ENCODE assay signal across 13 cellular contexts in genomic region chr1:145884675-145885074, GRCh38. TPM values are rescaled to one million over a fixed set of nuclear protein-coding genes. Genes with fewer than 3 reads are reported as not detected.
DNase-seq lines count a peak whose midpoint lies in the region; TF ChIP-seq lines count a peak whose summit lies in the region.
"Had no signal": no experiment of that assay in that cellular context is flagged by ENCODE, and none has a peak within 500 bp of the region (broad histone marks: within the 10 kb centered on the region; RNA-seq: fewer than 3 reads in every experiment).

No MANE protein-coding gene starts in this region.

- H3K36me3 ChIP-seq in endodermal cell (ENCODE audit: control insufficient read depth, insufficient read depth, low read length): no peaks in the 10 kb centered on the region
- H3K36me3 ChIP-seq: BE2C had no signal

- H3K4me3 Mint-ChIP-seq in activated naive CD4-positive, alpha-beta T cell treated with anti-CD3 and anti-CD28 coated beads, Interleukin-2, amount 50 U/mL, for 24 hours: peak overlapping the region; percentile 80
- H3K4me3 Mint-ChIP-seq in activated naive CD8-positive, alpha-beta T cell treated with anti-CD3 and anti-CD28 coated beads for 36 hours: peak overlapping the region; percentile 80
- H3K4me3 Mint-ChIP-seq in immature natural killer cell (peak overlapping the region; percentile 32 to 88 (median 83)), endodermal cell (no peak overlapping the region)

- in situ Hi-C loops in G401 (cut with HindIII; ENCODE audit: low sequenced_read_pairs): no loop called here

- H3K4me3 ChIP-seq in endodermal cell (ENCODE audit: low read length): no peak overlapping the region
- H3K4me3 ChIP-seq: hepatocyte had no signal

- peaks cover 33% of the 10 kb centered on the region for H3K27me3 ChIP-seq in endodermal cell (ENCODE audit: control insufficient read depth, insufficient read depth, low read length, poor library complexity, severe bottlenecking)

- no peak overlapping the region for H3K27ac ChIP-seq in endodermal cell (ENCODE audit: low read depth, low read length)
- H3K27ac ChIP-seq: hepatocyte, SK-N-MC had no signal

- no peak overlapping the region for H3K9ac ChIP-seq in endodermal cell (ENCODE audit: extremely low read depth, low read length, poor library complexity, severe bottlenecking)

- WGBS in endodermal cell (ENCODE audit: insufficient coverage in 1 of 2, insufficient read length in 1 of 2), 2 experiments: 86 to 87% methylated on average over 1 of the region's 1 CpG

- peaks cover 13% of the 10 kb centered on the region for H3K4me1 Mint-ChIP-seq in activated naive CD4-positive, alpha-beta T cell treated with anti-CD3 and anti-CD28 coated beads, Interleukin-2, amount 50 U/mL, for 24 hours
- peaks cover 16% of the 10 kb centered on the region for H3K4me1 Mint-ChIP-seq in activated naive CD8-positive, alpha-beta T cell treated with anti-CD3 and anti-CD28 coated beads for 36 hours
- peaks cover 14 to 23% of the 10 kb centered on the region in 2 donors for H3K4me1 Mint-ChIP-seq in immature natural killer cell
- peaks cover 17% of the 10 kb centered on the region for H3K4me1 Mint-ChIP-seq in endodermal cell

- peaks cover 13% of the 10 kb centered on the region for H3K27me3 Mint-ChIP-seq in activated naive CD4-positive, alpha-beta T cell treated with anti-CD3 and anti-CD28 coated beads, Interleukin-2, amount 50 U/mL, for 24 hours
- peaks cover 26% of the 10 kb centered on the region for H3K27me3 Mint-ChIP-seq in activated naive CD8-positive, alpha-beta T cell treated with anti-CD3 and anti-CD28 coated beads for 36 hours
- H3K27me3 Mint-ChIP-seq in immature natural killer cell (ENCODE audit: low read depth in 3 of 3) (peaks cover 0 to 13% (median 12%) of the 10 kb centered on the region in 3 donors), endodermal cell (ENCODE audit: insufficient read depth) (peaks cover 41% of the 10 kb centered on the region)

- no peaks in the 10 kb centered on the region for H3K9me3 Mint-ChIP-seq in activated naive CD4-positive, alpha-beta T cell treated with anti-CD3 and anti-CD28 coated beads, Interleukin-2, amount 50 U/mL, for 24 hours
- no peaks in the 10 kb centered on the region for H3K9me3 Mint-ChIP-seq in activated naive CD8-positive, alpha-beta T cell treated with anti-CD3 and anti-CD28 coated beads for 36 hours
- H3K9me3 Mint-ChIP-seq in immature natural killer cell: no peaks in the 10 kb centered on the region
- no peaks in the 10 kb centered on the region for H3K9me3 Mint-ChIP-seq in endodermal cell

- H3K36me3 Mint-ChIP-seq in activated naive CD4-positive, alpha-beta T cell treated with anti-CD3 and anti-CD28 coated beads, Interleukin-2, amount 50 U/mL, for 24 hours: no peaks in the 10 kb centered on the region
- no peaks in the 10 kb centered on the region for H3K36me3 Mint-ChIP-seq in activated naive CD8-positive, alpha-beta T cell treated with anti-CD3 and anti-CD28 coated beads for 36 hours
- H3K36me3 Mint-ChIP-seq in immature natural killer cell (no peaks in the 10 kb centered on the region), endodermal cell (ENCODE audit: low read depth) (no peaks in the 10 kb centered on the region)

- no peak overlapping the region for H3K27ac Mint-ChIP-seq in activated naive CD4-positive, alpha-beta T cell treated with anti-CD3 and anti-CD28 coated beads, Interleukin-2, amount 50 U/mL, for 24 hours
- H3K27ac Mint-ChIP-seq in activated naive CD8-positive, alpha-beta T cell treated with anti-CD3 and anti-CD28 coated beads for 36 hours: no peak overlapping the region
- H3K27ac Mint-ChIP-seq in immature natural killer cell (no peak overlapping the region), endodermal cell (no peak overlapping the region)

- peaks cover 2% of the 10 kb centered on the region for H3K4me1 ChIP-seq in endodermal cell (ENCODE audit: control insufficient read depth, insufficient read depth, low read length)
- H3K4me1 ChIP-seq: BE2C had no signal

- no peak for DNase-seq in activated naive CD4-positive, alpha-beta T cell treated with Interleukin-2 at 50 U/mL for 16 hours
- DNase-seq in activated naive CD8-positive, alpha-beta T cell treated with anti-CD3 and anti-CD28 coated beads for 36 hours: no peak
- DNase-seq in immature natural killer cell: no peak
- DNase-seq in effector CD4-positive, alpha-beta T cell: no peak
- no peak for DNase-seq in NCI-H2107 treated with DMSO at 0.1 percent for 48 hours (lab: John Stamatoyannopoulos, UW; ENCODE audit: unreplicated experiment)
- DNase-seq in G401 (ENCODE audit: low spot score): no peak
- DNase-seq in endodermal cell: no peak
- DNase-seq: BE2C, NCI-H1092 treated with DMSO at 0.1 percent for 48 hours, right cardiac atrium had no signal

- H3K9me3 ChIP-seq in endodermal cell (ENCODE audit: control insufficient read depth, low read length): no peaks in the 10 kb centered on the region
- H3K9me3 ChIP-seq: BE2C had no signal

- no peak for TF ChIP-seq CTCF in endodermal cell (conservative IDR thresholded peaks at IDR 0.05)

RNA-seq across cellular contexts. Expression of gene ANKRD35, which starts 1.0 kb away (rescaled TPM):
- total RNA-seq in activated naive CD8-positive, alpha-beta T cell treated with anti-CD3 and anti-CD28 coated beads for 36 hours: under 1 TPM; 0.58 to 0.64 TPM
- polyA plus RNA-seq in immature natural killer cell: under 1 TPM; 0.40 to 0.93 (median 0.86) TPM
- total RNA-seq in G401 (2014; rRNA removed; shearing (Covaris generic)): not detected in 2 replicates
- 1 to 10 TPM in 1 of 2 donors, under 1 TPM in 1; 0.88 to 1.4 TPM for total RNA-seq in endodermal cell
- polyA plus RNA-seq in endodermal cell (2013, experiment 1 of 2): 0.68 TPM
- 0.70 TPM for polyA plus RNA-seq in endodermal cell (2013, experiment 2 of 2)

RNA-seq across cellular contexts. Expression of gene ITGA10, which starts 25.2 kb away (rescaled TPM):
- 1 to 10 TPM in 1 of 2 experiments, under 1 TPM in 1; 0.97 to 1.2 TPM for total RNA-seq in activated naive CD8-positive, alpha-beta T cell treated with anti-CD3 and anti-CD28 coated beads for 36 hours
- polyA plus RNA-seq in immature natural killer cell: not detected
- total RNA-seq in G401 (2014; rRNA removed; shearing (Covaris generic)): 0.27 and 0.74 TPM in 2 replicates
- total RNA-seq in endodermal cell: under 1 TPM; 0.18 to 0.33 TPM
- 0.18 TPM for polyA plus RNA-seq in endodermal cell (2013, experiment 1 of 2)
- polyA plus RNA-seq in endodermal cell (2013, experiment 2 of 2): 0.08 TPM

RNA-seq across cellular contexts. Expression of gene PIAS3, which starts 25.8 kb away (rescaled TPM):
- total RNA-seq in activated naive CD8-positive, alpha-beta T cell treated with anti-CD3 and anti-CD28 coated beads for 36 hours: 10 to 100 TPM; 14.7 to 16.4 TPM
- polyA plus RNA-seq in immature natural killer cell: 10 to 100 TPM in 2 of 3 donors, 1 to 10 TPM in 1; 9.3 to 27.1 (median 10.5) TPM
- 10.3 and 14.1 TPM in 2 replicates for total RNA-seq in G401 (2014; rRNA removed; shearing (Covaris generic))
- 10 to 100 TPM; 44.8 to 53.4 TPM for total RNA-seq in endodermal cell
- polyA plus RNA-seq in endodermal cell (2013, experiment 1 of 2): 45.1 TPM
- polyA plus RNA-seq in endodermal cell (2013, experiment 2 of 2): 41.6 TPM

RNA-seq across cellular contexts. Expression of gene PEX11B, which starts 33.8 kb away (rescaled TPM):
- total RNA-seq in activated naive CD8-positive, alpha-beta T cell treated with anti-CD3 and anti-CD28 coated beads for 36 hours: 10 to 100 TPM; 33.6 to 33.8 TPM
- polyA plus RNA-seq in immature natural killer cell: 10 to 100 TPM; 40.2 to 73.0 (median 56.9) TPM
- total RNA-seq in G401 (2014; rRNA removed; shearing (Covaris generic)): 18.2 and 31.9 TPM in 2 replicates
- 10 to 100 TPM; 12.9 to 16.0 TPM for total RNA-seq in endodermal cell
- polyA plus RNA-seq in endodermal cell (2013, experiment 1 of 2): 18.2 TPM
- polyA plus RNA-seq in endodermal cell (2013, experiment 2 of 2): 21.8 TPM

RNA-seq across cellular contexts. Expression of gene NUDT17, which starts 39.2 kb away (rescaled TPM):
- total RNA-seq in activated naive CD8-positive, alpha-beta T cell treated with anti-CD3 and anti-CD28 coated beads for 36 hours: 1 to 10 TPM; 3.6 to 3.8 TPM
- polyA plus RNA-seq in immature natural killer cell: 1 to 10 TPM in 2 of 3 donors, not detected in 1; 3.8 to 4.1 TPM
- 3.1 and 3.6 TPM in 2 replicates for total RNA-seq in G401 (2014; rRNA removed; shearing (Covaris generic))
- 1 to 10 TPM; 2.8 to 4.0 TPM for total RNA-seq in endodermal cell
- 4.2 TPM for polyA plus RNA-seq in endodermal cell (2013, experiment 1 of 2)
- polyA plus RNA-seq in endodermal cell (2013, experiment 2 of 2): 2.9 TPM
